8 cellular contexts compared by ENCODE assay signal in genomic region chr5:141564216-141564692, GRCh38. TPM values are rescaled to one million over a fixed set of nuclear protein-coding genes. Genes with fewer than 3 reads are reported as not detected.
DNase-seq lines count a peak whose midpoint lies in the region; ATAC-seq and TF ChIP-seq lines count a peak whose summit lies in the region.

No MANE protein-coding gene starts in this region.

- H3K4me3 Mint-ChIP-seq in activated CD8-positive, alpha-beta memory T cell treated with anti-CD3 and anti-CD28 coated beads, Interleukin-2, amount 10 ng/mL, durations not matched to agents 7 days and 5 days: no peak overlapping the region
- no peak overlapping the region for H3K4me3 Mint-ChIP-seq in stimulated activated memory B cell treated with anti-CD40 and anti-IgM and Interleukin-4, amounts not matched to agents 10 μg/mL and 1 μg/mL and 100 μg/mL, for 72 hours

- peak overlapping the region; percentile 79 for H3K27ac ChIP-seq in HUES48 (ENCODE audit: low read depth, low read length)
- H3K27ac ChIP-seq in muscle layer of colon (ENCODE audit: low read depth, low read length): peak overlapping the region; percentile 33

- H3K4me1 ChIP-seq in HUES48 (ENCODE audit: control insufficient read depth, insufficient read depth, low read length) (peaks cover 28% of the 10 kb centered on the region), muscle layer of colon (ENCODE audit: insufficient read depth, low read length) (peaks cover 23% of the 10 kb centered on the region)

- no peaks in the 10 kb centered on the region for H3K9me3 ChIP-seq in HUES48 (ENCODE audit: control insufficient read depth, insufficient read depth, low read length)
- no peaks in the 10 kb centered on the region for H3K9me3 ChIP-seq in muscle layer of colon (ENCODE audit: low read length)

- H3K27me3 ChIP-seq in HUES48 (ENCODE audit: control insufficient read depth, insufficient read depth, low read length) (no peaks in the 10 kb centered on the region), muscle layer of colon (ENCODE audit: control insufficient read depth in 1 of 2, insufficient read depth in 2 of 2, low read length in 2 of 2) (no peaks in the 10 kb centered on the region)

- no peaks in the 10 kb centered on the region for H3K9me3 Mint-ChIP-seq in activated CD8-positive, alpha-beta memory T cell treated with anti-CD3 and anti-CD28 coated beads, Interleukin-2, amount 10 ng/mL, durations not matched to agents 7 days and 5 days (ENCODE audit: low read depth)
- no peaks in the 10 kb centered on the region for H3K9me3 Mint-ChIP-seq in stimulated activated memory B cell treated with anti-CD40 and anti-IgM and Interleukin-4, amounts not matched to agents 10 μg/mL and 1 μg/mL and 100 μg/mL, for 72 hours

- peak overlapping the region; percentile 85 for H3K27ac Mint-ChIP-seq in activated CD8-positive, alpha-beta memory T cell treated with anti-CD3 and anti-CD28 coated beads, Interleukin-2, amount 10 ng/mL, durations not matched to agents 7 days and 5 days
- peak overlapping the region; percentile 68 for H3K27ac Mint-ChIP-seq in stimulated activated memory B cell treated with anti-CD40 and anti-IgM and Interleukin-4, amounts not matched to agents 10 μg/mL and 1 μg/mL and 100 μg/mL, for 72 hours

- H3K27me3 Mint-ChIP-seq in activated CD8-positive, alpha-beta memory T cell treated with anti-CD3 and anti-CD28 coated beads, Interleukin-2, amount 10 ng/mL, durations not matched to agents 7 days and 5 days: no peaks in the 10 kb centered on the region
- H3K27me3 Mint-ChIP-seq in stimulated activated memory B cell treated with anti-CD40 and anti-IgM and Interleukin-4, amounts not matched to agents 10 μg/mL and 1 μg/mL and 100 μg/mL, for 72 hours: no peaks in the 10 kb centered on the region

- peak; percentile 88 for ATAC-seq in GM21526 (IDR thresholded peaks at IDR 0.05; ENCODE audit: low FRiP score, unreplicated experiment)
- peak; percentile 95 for ATAC-seq in activated CD8-positive, alpha-beta memory T cell treated with anti-CD3 and anti-CD28 coated beads, Interleukin-2, amount 10 ng/mL, durations not matched to agents 7 days and 5 days
- ATAC-seq in stimulated activated memory B cell treated with anti-CD40 and anti-IgM and Interleukin-4, amounts not matched to agents 10 μg/mL and 1 μg/mL and 100 μg/mL, for 72 hours: peak; percentile 92

- peak; percentile 84 for TF ChIP-seq CTCF in epithelial cell of esophagus (IDR thresholded peaks at IDR 0.05; ENCODE audit: insufficient read depth, low read depth, low read length, missing control alignments)

- peaks cover 24% of the 10 kb centered on the region for H3K4me1 Mint-ChIP-seq in activated CD8-positive, alpha-beta memory T cell treated with anti-CD3 and anti-CD28 coated beads, Interleukin-2, amount 10 ng/mL, durations not matched to agents 7 days and 5 days
- H3K4me1 Mint-ChIP-seq in stimulated activated memory B cell treated with anti-CD40 and anti-IgM and Interleukin-4, amounts not matched to agents 10 μg/mL and 1 μg/mL and 100 μg/mL, for 72 hours: peaks cover 10% of the 10 kb centered on the region

- H3K36me3 ChIP-seq in HUES48 (ENCODE audit: control insufficient read depth, insufficient read depth, low read length): peaks cover 43% of the 10 kb centered on the region
- H3K36me3 ChIP-seq in muscle layer of colon (ENCODE audit: insufficient read depth, low read length): no peaks in the 10 kb centered on the region

- peak; percentile 19 for DNase-seq in DMS153 (lab: John Stamatoyannopoulos, UW)
- DNase-seq in NOMO-1 treated with DMSO at 0.1 percent for 48 hours (lab: John Stamatoyannopoulos, UW; ENCODE audit: unreplicated experiment): peak; percentile 88
- peak; percentile 79 for DNase-seq in activated CD8-positive, alpha-beta memory T cell treated with anti-CD3 and anti-CD28 coated beads, Interleukin-2, amount 10 ng/mL, durations not matched to agents 7 days and 5 days
- peak; percentile 93 for DNase-seq in epithelial cell of esophagus (ENCODE audit: low read depth)

- H3K9ac ChIP-seq in HUES48 (ENCODE audit: low read depth, low read length) (peak overlapping the region; percentile 54; the same call in 1 of the 2 replicates), muscle layer of colon (ENCODE audit: low read length) (no peak overlapping the region)

- H3K4me3 ChIP-seq in HUES48 (ENCODE audit: low read depth, low read length) (no peak overlapping the region), epithelial cell of esophagus (ENCODE audit: low read length) (no peak overlapping the region), muscle layer of colon (ENCODE audit: low read depth in 1 of 2, low read length in 2 of 2) (no peak overlapping the region)

- peaks cover 70% of the 10 kb centered on the region for H3K36me3 Mint-ChIP-seq in activated CD8-positive, alpha-beta memory T cell treated with anti-CD3 and anti-CD28 coated beads, Interleukin-2, amount 10 ng/mL, durations not matched to agents 7 days and 5 days
- H3K36me3 Mint-ChIP-seq in stimulated activated memory B cell treated with anti-CD40 and anti-IgM and Interleukin-4, amounts not matched to agents 10 μg/mL and 1 μg/mL and 100 μg/mL, for 72 hours: peaks cover 67% of the 10 kb centered on the region

- CTCF ChIA-PET in activated CD8-positive, alpha-beta memory T cell treated with anti-CD3 and anti-CD28 coated beads, Interleukin-2, amount 10 ng/mL, durations not matched to agents 7 days and 5 days (lab: Charles Lee): interaction anchor here (0.6 to 2.2 kb wide), 56 partner anchors 8 to 853 kb away, joined by 3 to 22 read pairs (median 5); partner anchors contain the start of genes DIAPH1, FCHSD1, HDAC3 and PCDHB9

RNA-seq across cellular contexts. Expression of gene DIAPH1, which starts 54.5 kb away (rescaled TPM):
- total RNA-seq in activated CD8-positive, alpha-beta memory T cell treated with anti-CD3 and anti-CD28 coated beads, Interleukin-2, amount 10 ng/mL, durations not matched to agents 7 days and 5 days: 100 to 1,000 TPM; 284 to 295 TPM

Comparison
In these comparisons a context has a peak if more than half of its experiments do, and no peak if none do; other contexts are left out.
1. DNase-seq: peak in every context shown above with its lines; median percentile 93 in epithelial cell of esophagus; 88 in NOMO-1 treated with DMSO at 0.1 percent for 48 hours; 79 in activated CD8-positive, alpha-beta memory T cell treated with anti-CD3 and anti-CD28 coated beads, Interleukin-2, amount 10 ng/mL, durations not matched to agents 7 days and 5 days; 19 in DMS153.